In the genomic region with DNA sequence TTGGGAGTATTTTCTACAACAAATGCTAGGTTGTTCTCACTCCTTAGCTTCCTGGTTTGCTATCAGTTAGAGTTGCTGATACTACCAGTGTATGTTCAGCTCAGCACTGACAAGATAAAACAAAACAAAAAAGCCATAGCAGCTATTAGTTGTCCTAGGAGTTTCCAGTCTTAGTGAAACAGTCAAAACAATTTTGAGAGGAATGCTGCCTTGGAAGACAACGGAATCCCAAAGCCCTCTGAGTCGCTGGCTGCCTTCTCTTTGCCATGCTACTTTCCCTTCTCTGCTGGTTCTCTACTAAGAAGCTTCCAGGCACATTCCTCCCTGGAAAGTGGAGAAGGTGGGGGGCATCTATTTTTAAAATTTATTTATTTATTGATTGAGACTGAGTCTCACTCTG, we compare ENCODE assay signal across 17 cellular contexts. TPM values are rescaled to one million over a fixed set of nuclear protein-coding genes. Genes with fewer than 3 reads are reported as not detected.
DNase-seq lines count a peak whose midpoint lies in the region; ATAC-seq and TF ChIP-seq lines count a peak whose summit lies in the region.
"Had no signal": no experiment of that assay in that cellular context is flagged by ENCODE, and none has a peak within 500 bp of the region (broad histone marks: within the 10 kb centered on the region; RNA-seq: fewer than 3 reads in every experiment).

No MANE protein-coding gene starts in this region.

- DNase-seq in right cardiac atrium = no peak
- no peak for DNase-seq in left ventricle myocardium superior
- peak; percentile 31 for DNase-seq in fibroblast of the aortic adventitia (ENCODE audit: low read depth)
- DNase-seq in testis = no peak
- no peak for DNase-seq in NCI-H2196 (lab: John Stamatoyannopoulos, UW; ENCODE audit: unreplicated experiment)
- DNase-seq in mesenteric fat pad (ENCODE audit: low spot score) = no peak
- no peak for DNase-seq in inferior parietal cortex (ENCODE audit: extremely low spot score)
- DNase-seq: GF-D8, NCI-H1048, NCI-H146, NCI-H2081 treated with DMSO at 0.1 percent for 48 hours, NCI-H2227 treated with DMSO at 0.1 percent for 48 hours, NCI-H526, PC-3 had no signal

- H3K9me3 ChIP-seq in right cardiac atrium (ENCODE audit: control insufficient read depth, low read length) (no peaks in the 10 kb centered on the region), testis (no peaks in the 10 kb centered on the region)

- TF ChIP-seq CTCF in fibroblast of the aortic adventitia (IDR thresholded peaks at IDR 0.05; ENCODE audit: insufficient read depth, low read length) (no peak), testis (IDR thresholded peaks at IDR 0.05) (no peak)

- H3K4me1 ChIP-seq in right cardiac atrium (ENCODE audit: control insufficient read depth, insufficient read depth, low read length) (no peaks in the 10 kb centered on the region), testis (peaks cover 7% of the 10 kb centered on the region)

- ATAC-seq in right cardiac atrium (no peak), left ventricle myocardium superior (no peak), SK-N-SH treated with all-trans-retinoic acid at 6 μM for 48 hours (peak; percentile 18)
- ATAC-seq: PC-3 had no signal

- no peak for TF ChIP-seq POLR2A in testis (IDR thresholded peaks at IDR 0.05)

- H3K4me3 ChIP-seq in right cardiac atrium (ENCODE audit: low read length) = peak overlapping the region; percentile 28
- H3K4me3 ChIP-seq in fibroblast of the aortic adventitia (ENCODE audit: low read depth, low read length) = no peak overlapping the region
- H3K4me3 ChIP-seq in testis = no peak overlapping the region
- H3K4me3 ChIP-seq: SK-N-MC had no signal

- H3K36me3 ChIP-seq in testis (ENCODE audit: low read depth, missing control alignments) = no peaks in the 10 kb centered on the region

- H3K27ac ChIP-seq in right cardiac atrium (ENCODE audit: low read length) (no peak overlapping the region), testis (peak overlapping the region; percentile 0 to 34)
- H3K27ac ChIP-seq: 22Rv1, SK-N-MC had no signal

- H3K27me3 ChIP-seq in right cardiac atrium (ENCODE audit: control insufficient read depth, insufficient read depth) (no peaks in the 10 kb centered on the region), testis (no peaks in the 10 kb centered on the region)

- WGBS in right cardiac atrium = 61% methylated on average over 2 of the region's 2 CpGs
- 42 to 55% methylated on average over 2 of the region's 2 CpGs for WGBS in testis, 2 donors

- intact Hi-C loops in right cardiac atrium (cut with DNase I) (loop anchor here in 1 of 4 donors (10.0 kb wide), 1 partner anchor 66 kb away; a partner anchor contains a TSS), left ventricle myocardium superior (cut with micrococcal nuclease) (no loop called here), testis (cut with DNase I; ENCODE audit: low total_unique reads) (no loop called here)

TF ChIP-seq in SK-N-SH treated with all-trans-retinoic acid at 6 μM for 48 hours, 23 proteins besides CTCF, POLR2A, EP300 and RAD21:
- TF ChIP-seq ESRRG (CRISPR knock-in tag; IDR thresholded peaks at IDR 0.05) (no peak), ZC3H10 (CRISPR knock-in tag; IDR thresholded peaks at IDR 0.05) (no peak)

RNA-seq across cellular contexts. Expression of a gene that starts 5.4 kb away (rescaled TPM):
- total RNA-seq in right cardiac atrium (10 to 100 TPM; 14.7 to 29.7 (median 26.2) TPM), left ventricle myocardium superior (28.3 TPM), fibroblast of the aortic adventitia (ENCODE audit: low replicate concordance) (29.7 and 33.8 TPM in 2 replicates), testis (10 to 100 TPM; 55.6 to 58.4 TPM), mesenteric fat pad (18.4 TPM)
- polyA plus RNA-seq in right cardiac atrium (6.9 TPM), testis (ENCODE audit: insufficient read depth, low read depth, low replicate concordance) (24.2 TPM)
